In the genomic region with DNA sequence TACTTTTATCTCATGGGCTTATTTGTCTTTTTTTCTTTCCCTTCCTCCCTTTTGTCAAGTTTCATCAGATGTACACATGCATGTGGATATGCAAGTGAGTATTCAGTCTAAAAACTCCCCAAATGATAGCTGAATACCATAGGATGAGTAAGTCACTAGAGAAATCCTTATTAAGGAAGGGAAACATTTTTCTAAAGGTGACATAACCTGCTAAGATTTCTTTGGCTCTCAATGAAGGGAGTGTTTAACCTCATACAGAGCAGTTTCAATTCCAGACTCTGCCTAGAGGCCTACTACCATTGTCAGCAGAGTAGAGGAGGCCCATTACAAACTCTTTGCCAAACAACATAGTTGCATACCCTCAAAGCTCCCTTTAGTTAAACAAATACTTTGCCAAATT, we compare ENCODE assay signal across 13 cellular contexts.
DNase-seq lines count a peak whose midpoint lies in the region; ATAC-seq and TF ChIP-seq lines count a peak whose summit lies in the region.
"Had no signal": no experiment of that assay in that cellular context is flagged by ENCODE, and none has a peak within 500 bp of the region (broad histone marks: within the 10 kb centered on the region; RNA-seq: fewer than 3 reads in every experiment).

No MANE protein-coding gene starts in this region.

- no peak overlapping the region for H3K4me3 ChIP-seq in brain microvascular endothelial cell (ENCODE audit: low read depth, low read length)
- H3K4me3 ChIP-seq in upper lobe of right lung = no peak overlapping the region
- H3K4me3 ChIP-seq: SK-N-MC, spleen had no signal

- peak; percentile 47 for DNase-seq in GM04504 (ENCODE audit: low read depth)
- DNase-seq in brain microvascular endothelial cell = peak; percentile 37
- DNase-seq in foreskin keratinocyte = peak; percentile 74 to 83
- no peak for DNase-seq in upper lobe of right lung
- no peak for DNase-seq in activated CD8-positive, alpha-beta memory T cell treated with anti-CD3 and anti-CD28 coated beads, Interleukin-2, amount 10 ng/mL, durations not matched to agents 7 days and 5 days
- DNase-seq in GM19238 (ENCODE audit: insufficient read length, low spot score) = no peak
- no peak for DNase-seq in NCI-H2107 treated with DMSO at 0.1 percent for 48 hours (lab: John Stamatoyannopoulos, UW; ENCODE audit: unreplicated experiment)
- DNase-seq: activated CD8-positive, alpha-beta memory T cell treated with anti-CD3 and anti-CD28 coated beads for 24 hours; NCI-H1417; NCI-H446; spleen had no signal

- H3K9me3 Mint-ChIP-seq in activated CD8-positive, alpha-beta memory T cell treated with anti-CD3 and anti-CD28 coated beads, Interleukin-2, amount 10 ng/mL, durations not matched to agents 7 days and 5 days (ENCODE audit: low read depth) = no peaks in the 10 kb centered on the region
- H3K9me3 Mint-ChIP-seq: stimulated activated naive CD8-positive, alpha-beta T cell treated with anti-CD3 and anti-CD28 coated beads, Interleukin-15, Interleukin-2, amounts not matched to agents 100 ng/mL and 50 ng/mL, for 24 hours had no signal

- no peak overlapping the region for H3K4me3 Mint-ChIP-seq in activated CD8-positive, alpha-beta memory T cell treated with anti-CD3 and anti-CD28 coated beads, Interleukin-2, amount 10 ng/mL, durations not matched to agents 7 days and 5 days
- H3K4me3 Mint-ChIP-seq: stimulated activated naive CD8-positive, alpha-beta T cell treated with anti-CD3 and anti-CD28 coated beads, Interleukin-15, Interleukin-2, amounts not matched to agents 100 ng/mL and 50 ng/mL, for 24 hours had no signal

- peaks cover 54% of the 10 kb centered on the region for H3K4me1 ChIP-seq in foreskin keratinocyte
- peaks cover 8% of the 10 kb centered on the region for H3K4me1 ChIP-seq in upper lobe of right lung
- H3K4me1 ChIP-seq: spleen had no signal

- CTCF ChIA-PET in activated CD8-positive, alpha-beta memory T cell treated with anti-CD3 and anti-CD28 coated beads, Interleukin-2, amount 10 ng/mL, durations not matched to agents 7 days and 5 days (lab: Charles Lee) = no interaction called here

- no peaks in the 10 kb centered on the region for H3K4me1 Mint-ChIP-seq in activated CD8-positive, alpha-beta memory T cell treated with anti-CD3 and anti-CD28 coated beads, Interleukin-2, amount 10 ng/mL, durations not matched to agents 7 days and 5 days

- H3K36me3 ChIP-seq in brain microvascular endothelial cell (replicated peaks) = no peaks in the 10 kb centered on the region
- H3K36me3 ChIP-seq in upper lobe of right lung = no peaks in the 10 kb centered on the region
- H3K36me3 ChIP-seq: spleen had no signal

- TF ChIP-seq CTCF in brain microvascular endothelial cell (IDR thresholded peaks at IDR 0.05; ENCODE audit: low read depth, low read length, missing control alignments) (no peak), foreskin keratinocyte (conservative IDR thresholded peaks at IDR 0.05) (no peak), upper lobe of right lung (IDR thresholded peaks at IDR 0.05) (no peak)

- in situ Hi-C loops in brain microvascular endothelial cell (cut with HindIII; ENCODE audit: low pct_ligation_motif_present, low sequenced_read_pairs) = no loop called here

- H3K27ac ChIP-seq in brain microvascular endothelial cell = peak overlapping the region; percentile 74
- peak overlapping the region; percentile 12 for H3K27ac ChIP-seq in foreskin keratinocyte
- H3K27ac ChIP-seq in upper lobe of right lung = no peak overlapping the region
- H3K27ac ChIP-seq: SK-N-MC, spleen had no signal

- intact Hi-C loops in upper lobe of right lung (cut with DNase I) = no loop called here

- no peak overlapping the region for H3K27ac Mint-ChIP-seq in activated CD8-positive, alpha-beta memory T cell treated with anti-CD3 and anti-CD28 coated beads, Interleukin-2, amount 10 ng/mL, durations not matched to agents 7 days and 5 days
- H3K27ac Mint-ChIP-seq: stimulated activated naive CD8-positive, alpha-beta T cell treated with anti-CD3 and anti-CD28 coated beads, Interleukin-15, Interleukin-2, amounts not matched to agents 100 ng/mL and 50 ng/mL, for 24 hours had no signal

- H3K36me3 Mint-ChIP-seq in activated CD8-positive, alpha-beta memory T cell treated with anti-CD3 and anti-CD28 coated beads, Interleukin-2, amount 10 ng/mL, durations not matched to agents 7 days and 5 days = no peaks in the 10 kb centered on the region

- H3K9me3 ChIP-seq in upper lobe of right lung = no peaks in the 10 kb centered on the region
- H3K9me3 ChIP-seq: spleen had no signal

- H3K27me3 ChIP-seq in brain microvascular endothelial cell (replicated peaks) (no peaks in the 10 kb centered on the region), foreskin keratinocyte (no peaks in the 10 kb centered on the region), upper lobe of right lung (no peaks in the 10 kb centered on the region)
- H3K27me3 ChIP-seq: spleen had no signal

- H3K27me3 Mint-ChIP-seq in activated CD8-positive, alpha-beta memory T cell treated with anti-CD3 and anti-CD28 coated beads, Interleukin-2, amount 10 ng/mL, durations not matched to agents 7 days and 5 days = peaks cover 24% of the 10 kb centered on the region

- ATAC-seq in foreskin keratinocyte (peak; percentile 30), upper lobe of right lung (peak; percentile 56)
- no peak for ATAC-seq in activated CD8-positive, alpha-beta memory T cell treated with anti-CD3 and anti-CD28 coated beads, Interleukin-2, amount 10 ng/mL, durations not matched to agents 7 days and 5 days

Comparison
In these comparisons a context has a peak if more than half of its experiments do, and no peak if none do; other contexts are left out.
1. DNase-seq: peak in GM04504 (single experiment), brain microvascular endothelial cell (single experiment) and foreskin keratinocyte (2 of 2); none in upper lobe of right lung (single experiment), activated CD8-positive, alpha-beta memory T cell treated with anti-CD3 and anti-CD28 coated beads, Interleukin-2, amount 10 ng/mL, durations not matched to agents 7 days and 5 days (single experiment), GM19238 (single experiment) and NCI-H2107 treated with DMSO at 0.1 percent for 48 hours (single experiment).